In genomic region chr5:14011089-14012004, GRCh38 we compare ENCODE assay signal across 8 cellular contexts.
DNase-seq lines count a peak whose midpoint lies in the region; ATAC-seq and TF ChIP-seq lines count a peak whose summit lies in the region.

No MANE protein-coding gene starts in this region.

- no peaks in the 10 kb centered on the region for H3K4me1 ChIP-seq in esophagus (ENCODE audit: control insufficient read depth in 2 of 2, insufficient read depth in 2 of 2, low read length in 1 of 2)

- peaks cover 52% of the 10 kb centered on the region for H3K27me3 Mint-ChIP-seq in CD4-positive, alpha-beta T cell
- H3K27me3 Mint-ChIP-seq in activated CD8-positive, alpha-beta T cell treated with anti-CD3 and anti-CD28 coated beads, Interleukin-2, amount 10 ng/mL, durations not matched to agents 7 days and 5 days (ENCODE audit: low read depth) = peaks cover 20% of the 10 kb centered on the region

- 1% methylated on average over 71 to 74 of the region's 74 CpGs for WGBS in esophagus, 2 donors

- CTCF ChIA-PET in CD4-positive, alpha-beta T cell (lab: Charles Lee) = no interaction called here
- CTCF ChIA-PET in activated CD8-positive, alpha-beta T cell treated with anti-CD3 and anti-CD28 coated beads, Interleukin-2, amount 10 ng/mL, durations not matched to agents 7 days and 5 days (lab: Charles Lee) = no interaction called here

- intact Hi-C loops in CD4-positive, alpha-beta T cell (cut with DNase I, micrococcal nuclease) = no loop called here

- no peak for ATAC-seq in CD4-positive, alpha-beta T cell (ENCODE audit: poor library complexity)
- ATAC-seq in HG03196 (IDR thresholded peaks at IDR 0.05; ENCODE audit: unreplicated experiment) = peak; percentile 91
- peak; percentile 90 for ATAC-seq in activated CD8-positive, alpha-beta T cell treated with anti-CD3 and anti-CD28 coated beads, Interleukin-2, amount 10 ng/mL, durations not matched to agents 7 days and 5 days

- TF ChIP-seq CTCF in CD4-positive, alpha-beta T cell (IDR thresholded peaks at IDR 0.05) = no peak

- H3K27ac ChIP-seq in CD4-positive, alpha-beta T cell (ENCODE audit: low read depth, low read length) = no peak overlapping the region
- H3K27ac ChIP-seq in esophagus (ENCODE audit: low read depth in 2 of 2, low read length in 1 of 2) = peak overlapping the region in 1 of 2 donors; percentile 41

- no peaks in the 10 kb centered on the region for H3K9me3 ChIP-seq in CD4-positive, alpha-beta T cell (ENCODE audit: control insufficient read depth, low read length)
- H3K9me3 ChIP-seq in esophagus (ENCODE audit: control insufficient read depth in 2 of 2, insufficient read depth in 1 of 2, low read depth in 1 of 2, low read length in 1 of 2) = no peaks in the 10 kb centered on the region

- peaks cover 6% of the 10 kb centered on the region for H3K4me1 Mint-ChIP-seq in CD4-positive, alpha-beta T cell (ENCODE audit: low read depth)
- H3K4me1 Mint-ChIP-seq in activated CD8-positive, alpha-beta T cell treated with anti-CD3 and anti-CD28 coated beads, Interleukin-2, amount 10 ng/mL, durations not matched to agents 7 days and 5 days (ENCODE audit: low read depth) = peaks cover 8% of the 10 kb centered on the region

- H3K4me3 ChIP-seq in esophagus (ENCODE audit: low read depth in 1 of 2, low read length in 2 of 2) = peak overlapping the region; percentile 37 to 60

- peak overlapping the region; percentile 68 for H3K4me3 Mint-ChIP-seq in CD4-positive, alpha-beta T cell
- peak overlapping the region; percentile 68 for H3K4me3 Mint-ChIP-seq in activated CD8-positive, alpha-beta T cell treated with anti-CD3 and anti-CD28 coated beads, Interleukin-2, amount 10 ng/mL, durations not matched to agents 7 days and 5 days

- H3K36me3 ChIP-seq in esophagus (ENCODE audit: control insufficient read depth in 2 of 2, insufficient read depth in 2 of 2, low read length in 1 of 2) = no peaks in the 10 kb centered on the region

- DNase-seq in CD4-positive, alpha-beta T cell = peak in 2 of 10 experiments; percentile 1 to 2
- DNase-seq in GM19238 (ENCODE audit: insufficient read length, low spot score) = peak; percentile 47
- DNase-seq in NCI-H2227 treated with DMSO at 0.1 percent for 48 hours (lab: John Stamatoyannopoulos, UW) = peak; percentile 95
- DNase-seq in activated CD8-positive, alpha-beta T cell treated with anti-CD3 and anti-CD28 coated beads, Interleukin-2, amount 10 ng/mL, durations not matched to agents 7 days and 5 days = peak; percentile 51
- peak; percentile 74 for DNase-seq in middle frontal gyrus (ENCODE audit: extremely low spot score, low spot score)
- DNase-seq in stimulated activated CD8-positive, alpha-beta memory T cell treated with anti-CD3 and anti-CD28 coated beads, Interleukin-7, amount 100 ng/mL, for 48 hours (ENCODE audit: extremely low read depth in 1 of 2, low read depth in 1 of 2) = peak; percentile 15 to 39

- H3K27ac Mint-ChIP-seq in CD4-positive, alpha-beta T cell = no peak overlapping the region
- no peak overlapping the region for H3K27ac Mint-ChIP-seq in activated CD8-positive, alpha-beta T cell treated with anti-CD3 and anti-CD28 coated beads, Interleukin-2, amount 10 ng/mL, durations not matched to agents 7 days and 5 days

- peaks cover 15% of the 10 kb centered on the region for H3K27me3 ChIP-seq in CD4-positive, alpha-beta T cell (ENCODE audit: control insufficient read depth, insufficient read depth, low read length)
- H3K27me3 ChIP-seq in esophagus (ENCODE audit: control insufficient read depth in 1 of 2, insufficient read depth in 2 of 2, low read length in 2 of 2) = no peaks in the 10 kb centered on the region

- H3K9me3 Mint-ChIP-seq in CD4-positive, alpha-beta T cell = no peaks in the 10 kb centered on the region
- no peaks in the 10 kb centered on the region for H3K9me3 Mint-ChIP-seq in activated CD8-positive, alpha-beta T cell treated with anti-CD3 and anti-CD28 coated beads, Interleukin-2, amount 10 ng/mL, durations not matched to agents 7 days and 5 days (ENCODE audit: insufficient read depth)

- H3K36me3 Mint-ChIP-seq in CD4-positive, alpha-beta T cell (ENCODE audit: low read depth) = no peaks in the 10 kb centered on the region
- no peaks in the 10 kb centered on the region for H3K36me3 Mint-ChIP-seq in activated CD8-positive, alpha-beta T cell treated with anti-CD3 and anti-CD28 coated beads, Interleukin-2, amount 10 ng/mL, durations not matched to agents 7 days and 5 days (ENCODE audit: low read depth)

- POLR2A ChIA-PET in CD4-positive, alpha-beta T cell (lab: Charles Lee) = no interaction called here
- POLR2A ChIA-PET in activated CD8-positive, alpha-beta T cell treated with anti-CD3 and anti-CD28 coated beads, Interleukin-2, amount 10 ng/mL, durations not matched to agents 7 days and 5 days (lab: Charles Lee) = no interaction called here
